Comparison of ENCODE assay signal across 11 cellular contexts in the genomic region with DNA sequence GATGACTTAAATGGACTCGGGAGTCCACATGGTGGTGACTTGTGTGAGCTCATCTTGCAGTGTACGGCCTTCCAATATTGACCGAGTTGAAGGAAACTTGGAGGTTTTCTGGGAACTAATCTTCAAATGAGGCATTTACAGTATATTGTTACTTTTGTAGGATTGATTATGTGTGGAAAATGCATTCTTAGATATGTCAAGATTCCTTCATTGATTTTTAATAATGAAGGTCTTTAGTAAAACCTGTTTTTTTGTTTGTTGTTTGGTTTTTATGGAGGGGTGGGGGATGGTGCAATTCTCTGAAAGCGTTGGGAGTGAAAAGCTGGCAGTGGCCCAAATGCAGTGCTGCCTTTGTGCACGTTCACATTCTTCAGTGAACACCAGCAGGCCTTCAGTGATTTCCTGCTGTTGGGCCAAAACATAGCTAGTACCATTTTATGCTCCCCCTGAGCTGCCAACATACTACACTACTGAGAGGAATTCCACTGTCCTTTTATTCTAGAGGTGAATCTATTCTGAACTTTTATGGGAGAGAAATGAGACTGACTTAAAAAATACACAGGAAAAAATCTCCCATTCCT. TPM values are rescaled to one million over a fixed set of nuclear protein-coding genes. Genes with fewer than 3 reads are reported as not detected.
DNase-seq lines count a peak whose midpoint lies in the region; ATAC-seq, FAIRE-seq and TF ChIP-seq lines count a peak whose summit lies in the region.
"Had no signal": no experiment of that assay in that cellular context is flagged by ENCODE, and none has a peak within 500 bp of the region (broad histone marks: within the 10 kb centered on the region; RNA-seq: fewer than 3 reads in every experiment).

No MANE protein-coding gene starts in this region.

- H3K9me3 ChIP-seq in pancreas (no peaks in the 10 kb centered on the region), MG63 (peaks cover 7% of the 10 kb centered on the region), uterus (no peaks in the 10 kb centered on the region)

- H3K4me1 ChIP-seq in pancreas (peaks cover 0 to 19% (median 0%) of the 10 kb centered on the region in 3 donors), uterus (no peaks in the 10 kb centered on the region)

- no peak for TF ChIP-seq POLR2A in uterus (IDR thresholded peaks at IDR 0.05)

- ATAC-seq in pancreas: peak; percentile 27 to 65 (median 43)

- FAIRE-seq in pancreas (lab: Jason Lieb, UNC): no peak

- H3K27ac ChIP-seq in pancreas (peak overlapping the region in 1 of 4 donors; percentile 47), uterus (no peak overlapping the region)
- H3K27ac ChIP-seq: SJSA1 had no signal

- WGBS in pancreas, 2 donors: 55 to 60% methylated on average over 5 of the region's 5 CpGs

- H3K27me3 ChIP-seq in pancreas (no peaks in the 10 kb centered on the region), MG63 (no peaks in the 10 kb centered on the region), uterus (no peaks in the 10 kb centered on the region)
- H3K27me3 ChIP-seq: SJSA1 had no signal

- TF ChIP-seq CTCF in epithelial cell of esophagus (IDR thresholded peaks at IDR 0.05; ENCODE audit: insufficient read depth, low read depth, low read length, missing control alignments): no peak
- no peak for TF ChIP-seq CTCF in pancreas (IDR thresholded peaks at IDR 0.05)
- TF ChIP-seq CTCF in uterus (IDR thresholded peaks at IDR 0.05): no peak

- no peak overlapping the region for H3K4me3 ChIP-seq in epithelial cell of esophagus (ENCODE audit: low read length)
- H3K4me3 ChIP-seq in pancreas: no peak overlapping the region
- no peak overlapping the region for H3K4me3 ChIP-seq in MG63
- no peak overlapping the region for H3K4me3 ChIP-seq in uterus
- H3K4me3 ChIP-seq: SJSA1 had no signal

- peak; percentile 11 for DNase-seq in DMS53 (lab: John Stamatoyannopoulos, UW)
- no peak for DNase-seq in DMS53 treated with DMSO at 0.1 percent for 48 hours (lab: John Stamatoyannopoulos, UW; ENCODE audit: unreplicated experiment)
- DNase-seq in OCI-M1 (lab: John Stamatoyannopoulos, UW): peak; percentile 69
- DNase-seq in epithelial cell of esophagus (ENCODE audit: low read depth): peak; percentile 60
- DNase-seq in pancreas: peak in 2 of 6 donors; percentile 31 to 48
- DNase-seq in MG63: no peak
- DNase-seq in uterus: no peak
- no peak for DNase-seq in NCI-H1092 (lab: John Stamatoyannopoulos, UW)
- DNase-seq: ACHN; activated CD8-positive, alpha-beta memory T cell treated with anti-CD3 and anti-CD28 coated beads for 24 hours had no signal

- intact Hi-C loops in pancreas (cut with DNase I): no loop called here
- intact Hi-C loops in uterus (cut with DNase I; ENCODE audit: low total_unique reads): no loop called here

- no peaks in the 10 kb centered on the region for H3K36me3 ChIP-seq in pancreas
- no peaks in the 10 kb centered on the region; the same call in 1 of the 2 replicates for H3K36me3 ChIP-seq in MG63
- no peaks in the 10 kb centered on the region for H3K36me3 ChIP-seq in uterus
- H3K36me3 ChIP-seq: SJSA1 had no signal

RNA-seq across cellular contexts. Expression of a gene that starts 50.4 kb away (rescaled TPM):
- total RNA-seq in pancreas: 10 to 100 TPM; 24.7 to 41.7 (median 29.9) TPM
- polyA plus RNA-seq in pancreas: 10 to 100 TPM; 10.6 to 14.9 TPM
- total RNA-seq in MG63 (2014; rRNA removed; shearing (Covaris generic); ENCODE audit: low replicate concordance): 36.1 and 47.2 TPM in 2 replicates
- total RNA-seq in uterus: 10 to 100 TPM; 28.2 to 79.2 (median 46.2) TPM

Comparison
In these comparisons a context has a peak if more than half of its experiments do, and no peak if none do; other contexts are left out.
1. DNase-seq: peak in DMS53 (single experiment), OCI-M1 (single experiment) and epithelial cell of esophagus (single experiment); none in DMS53 treated with DMSO at 0.1 percent for 48 hours (single experiment), MG63 (single experiment), uterus (0 of 2) and NCI-H1092 (single experiment).